1 cellular context compared by ENCODE assay signal in genomic region chr2:168246483-168247340, GRCh38.
TF ChIP-seq lines count a peak whose summit lies in the region.

No MANE protein-coding gene starts in this region.

TF ChIP-seq in GM12878, 131 proteins besides CTCF, POLR2A, EP300 and RAD21 (continued from another document):
- TF ChIP-seq ZBTB4 (CRISPR knock-in tag; IDR thresholded peaks at IDR 0.05) = no peak
TF ChIP-seq in GM12878: peak in this region for 2.
